ENCODE assay signal across 1 cellular context in the genomic region with DNA sequence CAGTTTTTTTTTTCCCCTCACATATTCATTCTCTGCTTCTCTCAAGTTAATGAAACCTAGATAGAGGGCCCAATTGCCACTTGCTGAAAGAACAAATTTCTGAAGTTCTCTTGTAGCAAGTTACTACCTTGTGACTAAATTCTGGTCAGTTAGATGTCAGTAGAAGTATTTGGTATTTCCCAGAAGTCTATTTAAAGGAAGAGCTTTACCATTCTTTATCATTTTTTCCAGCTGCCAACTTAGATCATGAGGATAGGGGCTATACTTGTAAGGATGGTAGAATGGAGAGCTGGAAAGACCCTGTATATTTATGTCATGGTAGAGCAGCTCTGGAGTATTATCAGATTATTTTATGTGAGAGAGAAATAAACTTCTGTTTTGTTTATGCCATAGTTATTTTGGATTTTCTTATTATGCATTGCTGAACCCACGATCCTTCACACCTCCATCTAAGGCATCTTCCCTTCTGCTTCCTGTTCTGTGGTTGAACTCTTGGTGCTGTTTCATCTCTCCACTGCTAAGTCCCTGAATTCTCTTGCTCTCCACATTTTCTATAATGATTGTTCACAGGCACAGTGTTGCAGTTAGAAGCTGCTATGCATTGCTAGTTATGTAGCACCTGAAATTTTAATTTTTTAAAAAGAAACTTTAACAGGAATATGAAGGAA.
TF ChIP-seq lines count a peak whose summit lies in the region.

No MANE protein-coding gene starts in this region.

TF ChIP-seq in K562, 482 proteins besides CTCF, POLR2A, EP300 and RAD21 (continues in another document):
- TF ChIP-seq, protein P1, sequence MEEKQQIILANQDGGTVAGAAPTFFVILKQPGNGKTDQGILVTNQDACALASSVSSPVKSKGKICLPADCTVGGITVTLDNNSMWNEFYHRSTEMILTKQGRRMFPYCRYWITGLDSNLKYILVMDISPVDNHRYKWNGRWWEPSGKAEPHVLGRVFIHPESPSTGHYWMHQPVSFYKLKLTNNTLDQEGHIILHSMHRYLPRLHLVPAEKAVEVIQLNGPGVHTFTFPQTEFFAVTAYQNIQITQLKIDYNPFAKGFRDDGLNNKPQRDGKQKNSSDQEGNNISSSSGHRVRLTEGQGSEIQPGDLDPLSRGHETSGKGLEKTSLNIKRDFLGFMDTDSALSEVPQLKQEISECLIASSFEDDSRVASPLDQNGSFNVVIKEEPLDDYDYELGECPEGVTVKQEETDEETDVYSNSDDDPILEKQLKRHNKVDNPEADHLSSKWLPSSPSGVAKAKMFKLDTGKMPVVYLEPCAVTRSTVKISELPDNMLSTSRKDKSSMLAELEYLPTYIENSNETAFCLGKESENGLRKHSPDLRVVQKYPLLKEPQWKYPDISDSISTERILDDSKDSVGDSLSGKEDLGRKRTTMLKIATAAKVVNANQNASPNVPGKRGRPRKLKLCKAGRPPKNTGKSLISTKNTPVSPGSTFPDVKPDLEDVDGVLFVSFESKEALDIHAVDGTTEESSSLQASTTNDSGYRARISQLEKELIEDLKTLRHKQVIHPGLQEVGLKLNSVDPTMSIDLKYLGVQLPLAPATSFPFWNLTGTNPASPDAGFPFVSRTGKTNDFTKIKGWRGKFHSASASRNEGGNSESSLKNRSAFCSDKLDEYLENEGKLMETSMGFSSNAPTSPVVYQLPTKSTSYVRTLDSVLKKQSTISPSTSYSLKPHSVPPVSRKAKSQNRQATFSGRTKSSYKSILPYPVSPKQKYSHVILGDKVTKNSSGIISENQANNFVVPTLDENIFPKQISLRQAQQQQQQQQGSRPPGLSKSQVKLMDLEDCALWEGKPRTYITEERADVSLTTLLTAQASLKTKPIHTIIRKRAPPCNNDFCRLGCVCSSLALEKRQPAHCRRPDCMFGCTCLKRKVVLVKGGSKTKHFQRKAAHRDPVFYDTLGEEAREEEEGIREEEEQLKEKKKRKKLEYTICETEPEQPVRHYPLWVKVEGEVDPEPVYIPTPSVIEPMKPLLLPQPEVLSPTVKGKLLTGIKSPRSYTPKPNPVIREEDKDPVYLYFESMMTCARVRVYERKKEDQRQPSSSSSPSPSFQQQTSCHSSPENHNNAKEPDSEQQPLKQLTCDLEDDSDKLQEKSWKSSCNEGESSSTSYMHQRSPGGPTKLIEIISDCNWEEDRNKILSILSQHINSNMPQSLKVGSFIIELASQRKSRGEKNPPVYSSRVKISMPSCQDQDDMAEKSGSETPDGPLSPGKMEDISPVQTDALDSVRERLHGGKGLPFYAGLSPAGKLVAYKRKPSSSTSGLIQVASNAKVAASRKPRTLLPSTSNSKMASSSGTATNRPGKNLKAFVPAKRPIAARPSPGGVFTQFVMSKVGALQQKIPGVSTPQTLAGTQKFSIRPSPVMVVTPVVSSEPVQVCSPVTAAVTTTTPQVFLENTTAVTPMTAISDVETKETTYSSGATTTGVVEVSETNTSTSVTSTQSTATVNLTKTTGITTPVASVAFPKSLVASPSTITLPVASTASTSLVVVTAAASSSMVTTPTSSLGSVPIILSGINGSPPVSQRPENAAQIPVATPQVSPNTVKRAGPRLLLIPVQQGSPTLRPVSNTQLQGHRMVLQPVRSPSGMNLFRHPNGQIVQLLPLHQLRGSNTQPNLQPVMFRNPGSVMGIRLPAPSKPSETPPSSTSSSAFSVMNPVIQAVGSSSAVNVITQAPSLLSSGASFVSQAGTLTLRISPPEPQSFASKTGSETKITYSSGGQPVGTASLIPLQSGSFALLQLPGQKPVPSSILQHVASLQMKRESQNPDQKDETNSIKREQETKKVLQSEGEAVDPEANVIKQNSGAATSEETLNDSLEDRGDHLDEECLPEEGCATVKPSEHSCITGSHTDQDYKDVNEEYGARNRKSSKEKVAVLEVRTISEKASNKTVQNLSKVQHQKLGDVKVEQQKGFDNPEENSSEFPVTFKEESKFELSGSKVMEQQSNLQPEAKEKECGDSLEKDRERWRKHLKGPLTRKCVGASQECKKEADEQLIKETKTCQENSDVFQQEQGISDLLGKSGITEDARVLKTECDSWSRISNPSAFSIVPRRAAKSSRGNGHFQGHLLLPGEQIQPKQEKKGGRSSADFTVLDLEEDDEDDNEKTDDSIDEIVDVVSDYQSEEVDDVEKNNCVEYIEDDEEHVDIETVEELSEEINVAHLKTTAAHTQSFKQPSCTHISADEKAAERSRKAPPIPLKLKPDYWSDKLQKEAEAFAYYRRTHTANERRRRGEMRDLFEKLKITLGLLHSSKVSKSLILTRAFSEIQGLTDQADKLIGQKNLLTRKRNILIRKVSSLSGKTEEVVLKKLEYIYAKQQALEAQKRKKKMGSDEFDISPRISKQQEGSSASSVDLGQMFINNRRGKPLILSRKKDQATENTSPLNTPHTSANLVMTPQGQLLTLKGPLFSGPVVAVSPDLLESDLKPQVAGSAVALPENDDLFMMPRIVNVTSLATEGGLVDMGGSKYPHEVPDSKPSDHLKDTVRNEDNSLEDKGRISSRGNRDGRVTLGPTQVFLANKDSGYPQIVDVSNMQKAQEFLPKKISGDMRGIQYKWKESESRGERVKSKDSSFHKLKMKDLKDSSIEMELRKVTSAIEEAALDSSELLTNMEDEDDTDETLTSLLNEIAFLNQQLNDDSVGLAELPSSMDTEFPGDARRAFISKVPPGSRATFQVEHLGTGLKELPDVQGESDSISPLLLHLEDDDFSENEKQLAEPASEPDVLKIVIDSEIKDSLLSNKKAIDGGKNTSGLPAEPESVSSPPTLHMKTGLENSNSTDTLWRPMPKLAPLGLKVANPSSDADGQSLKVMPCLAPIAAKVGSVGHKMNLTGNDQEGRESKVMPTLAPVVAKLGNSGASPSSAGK (IDR thresholded peaks at IDR 0.05), result 0 out of 2 replicates have a peak, but pooled peaks have one; percentile 19
- TF ChIP-seq RCOR1 (IDR thresholded peaks at IDR 0.05; ENCODE audit: borderline replicate concordance in 1 of 2, low read depth in 2 of 2, low read length in 2 of 2), result no peak
- TF ChIP-seq STAT5A (IDR thresholded peaks at IDR 0.05; ENCODE audit: borderline replicate concordance, low read length), result peak; percentile 32; the same call in 1 of the 2 replicates
- no peak for TF ChIP-seq LARP7 (IDR thresholded peaks at IDR 0.05)
- TF ChIP-seq KDM1A (IDR thresholded peaks at IDR 0.05), result no peak
- TF ChIP-seq, protein P2, sequence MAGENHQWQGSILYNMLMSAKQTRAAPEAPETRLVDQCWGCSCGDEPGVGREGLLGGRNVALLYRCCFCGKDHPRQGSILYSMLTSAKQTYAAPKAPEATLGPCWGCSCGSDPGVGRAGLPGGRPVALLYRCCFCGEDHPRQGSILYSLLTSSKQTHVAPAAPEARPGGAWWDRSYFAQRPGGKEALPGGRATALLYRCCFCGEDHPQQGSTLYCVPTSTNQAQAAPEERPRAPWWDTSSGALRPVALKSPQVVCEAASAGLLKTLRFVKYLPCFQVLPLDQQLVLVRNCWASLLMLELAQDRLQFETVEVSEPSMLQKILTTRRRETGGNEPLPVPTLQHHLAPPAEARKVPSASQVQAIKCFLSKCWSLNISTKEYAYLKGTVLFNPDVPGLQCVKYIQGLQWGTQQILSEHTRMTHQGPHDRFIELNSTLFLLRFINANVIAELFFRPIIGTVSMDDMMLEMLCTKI (IDR thresholded peaks at IDR 0.05; ENCODE audit: partially characterized antibody), result no peak
- 0 out of 2 replicates have a peak, but pooled peaks have one; percentile 35 for TF ChIP-seq ZEB2 (IDR thresholded peaks at IDR 0.05)
- TF ChIP-seq ZKSCAN1 (IDR thresholded peaks at IDR 0.05; ENCODE audit: low read depth, low read length), result no peak
- TF ChIP-seq, protein P3, sequence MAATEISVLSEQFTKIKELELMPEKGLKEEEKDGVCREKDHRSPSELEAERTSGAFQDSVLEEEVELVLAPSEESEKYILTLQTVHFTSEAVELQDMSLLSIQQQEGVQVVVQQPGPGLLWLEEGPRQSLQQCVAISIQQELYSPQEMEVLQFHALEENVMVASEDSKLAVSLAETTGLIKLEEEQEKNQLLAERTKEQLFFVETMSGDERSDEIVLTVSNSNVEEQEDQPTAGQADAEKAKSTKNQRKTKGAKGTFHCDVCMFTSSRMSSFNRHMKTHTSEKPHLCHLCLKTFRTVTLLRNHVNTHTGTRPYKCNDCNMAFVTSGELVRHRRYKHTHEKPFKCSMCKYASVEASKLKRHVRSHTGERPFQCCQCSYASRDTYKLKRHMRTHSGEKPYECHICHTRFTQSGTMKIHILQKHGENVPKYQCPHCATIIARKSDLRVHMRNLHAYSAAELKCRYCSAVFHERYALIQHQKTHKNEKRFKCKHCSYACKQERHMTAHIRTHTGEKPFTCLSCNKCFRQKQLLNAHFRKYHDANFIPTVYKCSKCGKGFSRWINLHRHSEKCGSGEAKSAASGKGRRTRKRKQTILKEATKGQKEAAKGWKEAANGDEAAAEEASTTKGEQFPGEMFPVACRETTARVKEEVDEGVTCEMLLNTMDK (IDR thresholded peaks at IDR 0.05; ENCODE audit: borderline replicate concordance, insufficient read depth, low read depth, low read length, poor library complexity, severe bottlenecking), result no peak
- TF ChIP-seq SNIP1 (IDR thresholded peaks at IDR 0.05; ENCODE audit: low read depth), result no peak
- TF ChIP-seq SRSF7 (optimal IDR thresholded peaks at IDR 0.05; ENCODE audit: low read depth, low read length), result no peak
- TF ChIP-seq, protein P4, sequence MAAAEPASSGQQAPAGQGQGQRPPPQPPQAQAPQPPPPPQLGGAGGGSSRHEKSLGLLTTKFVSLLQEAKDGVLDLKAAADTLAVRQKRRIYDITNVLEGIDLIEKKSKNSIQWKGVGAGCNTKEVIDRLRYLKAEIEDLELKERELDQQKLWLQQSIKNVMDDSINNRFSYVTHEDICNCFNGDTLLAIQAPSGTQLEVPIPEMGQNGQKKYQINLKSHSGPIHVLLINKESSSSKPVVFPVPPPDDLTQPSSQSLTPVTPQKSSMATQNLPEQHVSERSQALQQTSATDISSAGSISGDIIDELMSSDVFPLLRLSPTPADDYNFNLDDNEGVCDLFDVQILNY (CRISPR knock-in tag; IDR thresholded peaks at IDR 0.05), result no peak
- TF ChIP-seq, protein P5, sequence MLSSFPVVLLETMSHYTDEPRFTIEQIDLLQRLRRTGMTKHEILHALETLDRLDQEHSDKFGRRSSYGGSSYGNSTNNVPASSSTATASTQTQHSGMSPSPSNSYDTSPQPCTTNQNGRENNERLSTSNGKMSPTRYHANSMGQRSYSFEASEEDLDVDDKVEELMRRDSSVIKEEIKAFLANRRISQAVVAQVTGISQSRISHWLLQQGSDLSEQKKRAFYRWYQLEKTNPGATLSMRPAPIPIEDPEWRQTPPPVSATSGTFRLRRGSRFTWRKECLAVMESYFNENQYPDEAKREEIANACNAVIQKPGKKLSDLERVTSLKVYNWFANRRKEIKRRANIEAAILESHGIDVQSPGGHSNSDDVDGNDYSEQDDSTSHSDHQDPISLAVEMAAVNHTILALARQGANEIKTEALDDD (IDR thresholded peaks at IDR 0.05), result no peak
- TF ChIP-seq, protein P6, sequence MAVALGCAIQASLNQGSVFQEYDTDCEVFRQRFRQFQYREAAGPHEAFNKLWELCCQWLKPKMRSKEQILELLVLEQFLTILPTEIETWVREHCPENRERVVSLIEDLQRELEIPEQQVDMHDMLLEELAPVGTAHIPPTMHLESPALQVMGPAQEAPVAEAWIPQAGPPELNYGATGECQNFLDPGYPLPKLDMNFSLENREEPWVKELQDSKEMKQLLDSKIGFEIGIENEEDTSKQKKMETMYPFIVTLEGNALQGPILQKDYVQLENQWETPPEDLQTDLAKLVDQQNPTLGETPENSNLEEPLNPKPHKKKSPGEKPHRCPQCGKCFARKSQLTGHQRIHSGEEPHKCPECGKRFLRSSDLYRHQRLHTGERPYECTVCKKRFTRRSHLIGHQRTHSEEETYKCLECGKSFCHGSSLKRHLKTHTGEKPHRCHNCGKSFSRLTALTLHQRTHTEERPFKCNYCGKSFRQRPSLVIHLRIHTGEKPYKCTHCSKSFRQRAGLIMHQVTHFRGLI (CRISPR knock-in tag; IDR thresholded peaks at IDR 0.05), result no peak
- no peak for TF ChIP-seq POLR2AphosphoS5 (IDR thresholded peaks at IDR 0.05; ENCODE audit: control insufficient read depth, insufficient read depth, low read depth, low read length)
- TF ChIP-seq L3MBTL2 (IDR thresholded peaks at IDR 0.05), result peak; percentile 69
- no peak for TF ChIP-seq ZNF589 (CRISPR knock-in tag; IDR thresholded peaks at IDR 0.05; ENCODE audit: low read depth)
- TF ChIP-seq FOXM1 (IDR thresholded peaks at IDR 0.05; ENCODE audit: low read depth), result 0 out of 2 replicates have a peak, but pooled peaks have one; percentile 17
- TF ChIP-seq FOXM1 (CRISPR knock-in tag; IDR thresholded peaks at IDR 0.05; ENCODE audit: low read depth), result no peak
- TF ChIP-seq ARID1B (IDR thresholded peaks at IDR 0.05), result peak; percentile 80
- no peak for TF ChIP-seq ZFP1 (CRISPR knock-in tag; IDR thresholded peaks at IDR 0.05)
- TF ChIP-seq MEF2A (IDR thresholded peaks at IDR 0.05; ENCODE audit: control insufficient read depth, low read depth, low read length), result peak; percentile 21; the same call in 1 of the 2 replicates
- peak; percentile 56 for TF ChIP-seq TCF3 (CRISPR knock-in tag; IDR thresholded peaks at IDR 0.05)
- TF ChIP-seq, protein P7, sequence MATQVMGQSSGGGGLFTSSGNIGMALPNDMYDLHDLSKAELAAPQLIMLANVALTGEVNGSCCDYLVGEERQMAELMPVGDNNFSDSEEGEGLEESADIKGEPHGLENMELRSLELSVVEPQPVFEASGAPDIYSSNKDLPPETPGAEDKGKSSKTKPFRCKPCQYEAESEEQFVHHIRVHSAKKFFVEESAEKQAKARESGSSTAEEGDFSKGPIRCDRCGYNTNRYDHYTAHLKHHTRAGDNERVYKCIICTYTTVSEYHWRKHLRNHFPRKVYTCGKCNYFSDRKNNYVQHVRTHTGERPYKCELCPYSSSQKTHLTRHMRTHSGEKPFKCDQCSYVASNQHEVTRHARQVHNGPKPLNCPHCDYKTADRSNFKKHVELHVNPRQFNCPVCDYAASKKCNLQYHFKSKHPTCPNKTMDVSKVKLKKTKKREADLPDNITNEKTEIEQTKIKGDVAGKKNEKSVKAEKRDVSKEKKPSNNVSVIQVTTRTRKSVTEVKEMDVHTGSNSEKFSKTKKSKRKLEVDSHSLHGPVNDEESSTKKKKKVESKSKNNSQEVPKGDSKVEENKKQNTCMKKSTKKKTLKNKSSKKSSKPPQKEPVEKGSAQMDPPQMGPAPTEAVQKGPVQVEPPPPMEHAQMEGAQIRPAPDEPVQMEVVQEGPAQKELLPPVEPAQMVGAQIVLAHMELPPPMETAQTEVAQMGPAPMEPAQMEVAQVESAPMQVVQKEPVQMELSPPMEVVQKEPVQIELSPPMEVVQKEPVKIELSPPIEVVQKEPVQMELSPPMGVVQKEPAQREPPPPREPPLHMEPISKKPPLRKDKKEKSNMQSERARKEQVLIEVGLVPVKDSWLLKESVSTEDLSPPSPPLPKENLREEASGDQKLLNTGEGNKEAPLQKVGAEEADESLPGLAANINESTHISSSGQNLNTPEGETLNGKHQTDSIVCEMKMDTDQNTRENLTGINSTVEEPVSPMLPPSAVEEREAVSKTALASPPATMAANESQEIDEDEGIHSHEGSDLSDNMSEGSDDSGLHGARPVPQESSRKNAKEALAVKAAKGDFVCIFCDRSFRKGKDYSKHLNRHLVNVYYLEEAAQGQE (CRISPR knock-in tag; IDR thresholded peaks at IDR 0.05; ENCODE audit: low read depth), result no peak
- TF ChIP-seq PHF21A (IDR thresholded peaks at IDR 0.05; ENCODE audit: borderline replicate concordance, low read depth), result no peak
- peak; percentile 28 for TF ChIP-seq MEIS2 (IDR thresholded peaks at IDR 0.05; ENCODE audit: partially characterized antibody)
- TF ChIP-seq CBFA2T3 (IDR thresholded peaks at IDR 0.05), result peak; percentile 64
- TF ChIP-seq TEAD4 (IDR thresholded peaks at IDR 0.05; ENCODE audit: low read length), result peak; percentile 2; the same call in 1 of the 2 replicates
- TF ChIP-seq TEAD4 (CRISPR knock-in tag; IDR thresholded peaks at IDR 0.05; ENCODE audit: borderline replicate concordance), result no peak
- TF ChIP-seq ZNF584 (CRISPR knock-in tag; IDR thresholded peaks at IDR 0.05; ENCODE audit: low read depth), result no peak
- TF ChIP-seq SMARCA4 (IDR thresholded peaks at IDR 0.05), result peak; percentile 52
- peak; percentile 34 for TF ChIP-seq TAL1 (IDR thresholded peaks at IDR 0.05)
- no peak for TF ChIP-seq CCAR2 (IDR thresholded peaks at IDR 0.05; ENCODE audit: low read depth, low read length)
- peak; percentile 62; the same call in 1 of the 2 replicates for TF ChIP-seq DPF2 (IDR thresholded peaks at IDR 0.05)
